18 cellular contexts compared by ENCODE assay signal in the genomic region with DNA sequence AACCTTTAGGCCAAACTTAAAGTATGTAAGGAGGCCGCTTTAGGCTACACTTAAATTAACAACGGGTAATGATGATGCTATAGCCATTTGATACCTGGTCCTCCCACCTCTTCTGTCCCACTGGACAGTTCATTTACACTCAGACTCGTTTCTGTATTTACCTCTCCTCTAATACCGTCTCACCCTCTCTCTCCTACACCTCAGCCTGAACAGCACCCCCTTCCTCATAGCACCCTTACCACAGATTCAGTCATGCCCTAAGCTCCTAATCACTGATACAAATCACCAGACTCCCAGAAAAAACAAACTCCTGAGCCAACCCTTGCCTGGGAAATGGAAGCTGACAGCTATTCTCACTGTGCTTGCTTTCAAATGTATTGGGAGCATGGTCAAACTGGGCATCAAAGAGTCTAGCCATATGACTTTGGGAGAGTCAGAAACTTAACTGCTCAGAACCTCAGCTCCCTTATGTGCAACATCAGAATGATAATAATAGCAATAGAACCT.
A peak's percentile ranks its signal among the peaks of the same experiment; 100 is the strongest.
DNase-seq lines count a peak whose midpoint lies in the region; ATAC-seq, FAIRE-seq and TF ChIP-seq lines count a peak whose summit lies in the region.
"Had no signal": no experiment of that assay in that cellular context is flagged by ENCODE, and none has a peak within 500 bp of the region (broad histone marks: within the 10 kb centered on the region; RNA-seq: fewer than 3 reads in every experiment).

No MANE protein-coding gene starts in this region.

- peak overlapping the region; percentile 53 for H4K91ac ChIP-seq in trophoblast cell (ENCODE audit: low read depth, low read length)

- peaks cover 1% of the 10 kb centered on the region for H3K79me2 ChIP-seq in trophoblast cell (ENCODE audit: control insufficient read depth, insufficient read depth, low read length, poor library complexity)

- no CpG with 5 or more reads among the region's 4 CpGs for WGBS in trophoblast cell (ENCODE audit: extremely low coverage, insufficient coverage, insufficient read length)

- peak overlapping the region; percentile 4 for H4K8ac ChIP-seq in trophoblast cell (ENCODE audit: low read depth, low read length)

- peak overlapping the region in 9 of 11 experiments; percentile 8 to 73 (median 42); a peak in 15 of 22 replicates for H3K27ac ChIP-seq in BLaER1 treated with 17β-estradiol and CSF1 and Interleukin-3, amounts not matched to agents 10 nM and 100 nM
- H3K27ac ChIP-seq in SJCRH30 (no peak overlapping the region; the same call in 1 of the 2 replicates), trophoblast cell (ENCODE audit: low read depth, low read length) (peak overlapping the region; percentile 76)
- H3K27ac ChIP-seq: Peyer's patch had no signal

- TF ChIP-seq CTCF in GM10266 (IDR thresholded peaks at IDR 0.05; ENCODE audit: control insufficient read depth, insufficient read depth, low read depth, missing control alignments) (no peak), D721Med (IDR thresholded peaks at IDR 0.05; ENCODE audit: insufficient read depth, missing control alignments) (no peak)

- peak overlapping the region; percentile 4 for H2BK5ac ChIP-seq in trophoblast cell (ENCODE audit: low read depth, low read length, poor library complexity)

- H3K27me3 ChIP-seq in BLaER1 treated with 17β-estradiol and CSF1 and Interleukin-3, amounts not matched to agents 10 nM and 100 nM: no peaks in the 10 kb centered on the region
- no peaks in the 10 kb centered on the region for H3K27me3 ChIP-seq in SJCRH30
- no peaks in the 10 kb centered on the region for H3K27me3 ChIP-seq in trophoblast cell (ENCODE audit: insufficient read depth, low read length)
- H3K27me3 ChIP-seq: BE2C, Peyer's patch had no signal

- peak overlapping the region; percentile 88 for H2BK120ac ChIP-seq in trophoblast cell (ENCODE audit: insufficient read depth, low read length, poor library complexity)

- H3K4ac ChIP-seq in trophoblast cell (ENCODE audit: low read depth, low read length): peak overlapping the region; percentile 15

- H3K4me1 ChIP-seq in BLaER1 treated with 17β-estradiol and CSF1 and Interleukin-3, amounts not matched to agents 10 nM and 100 nM: peaks cover 8 to 57% (median 36%) of the 10 kb centered on the region in 10 experiments; a peak in 18 of 20 replicates
- H3K4me1 ChIP-seq in SJCRH30 (peaks cover 25% of the 10 kb centered on the region), trophoblast cell (ENCODE audit: control insufficient read depth in 1 of 2, insufficient read depth in 2 of 2, low read length in 2 of 2) (peaks cover 5 to 17% of the 10 kb centered on the region in 2 experiments)
- H3K4me1 ChIP-seq: BE2C had no signal

- H3K4me3 ChIP-seq in BLaER1 treated with 17β-estradiol and CSF1 and Interleukin-3, amounts not matched to agents 10 nM and 100 nM: peak overlapping the region in 1 of 10 experiments; percentile 16; a peak in 1 of 20 replicates
- H3K4me3 ChIP-seq in SJCRH30 (no peak overlapping the region), trophoblast cell (ENCODE audit: low read depth, low read length) (no peak overlapping the region)
- H3K4me3 ChIP-seq: GM23338, K562, Peyer's patch had no signal

- peaks cover 26% of the 10 kb centered on the region for H3K79me1 ChIP-seq in trophoblast cell (ENCODE audit: low read length)

- ATAC-seq in GM19324 (IDR thresholded peaks at IDR 0.05; ENCODE audit: low FRiP score, unreplicated experiment): no peak
- no peak for ATAC-seq in GM21737 (IDR thresholded peaks at IDR 0.05; ENCODE audit: unreplicated experiment)
- ATAC-seq: GM23338, K562 had no signal

- H2BK12ac ChIP-seq in trophoblast cell (ENCODE audit: low read length): peak overlapping the region; percentile 55

- no peak overlapping the region for H3K14ac ChIP-seq in trophoblast cell (ENCODE audit: low read length)

- H3K4me2 ChIP-seq in BLaER1 treated with 17β-estradiol and CSF1 and Interleukin-3, amounts not matched to agents 10 nM and 100 nM: peak overlapping the region in 8 of 11 experiments; percentile 26 to 62 (median 44); a peak in 13 of 22 replicates
- no peak overlapping the region for H3K4me2 ChIP-seq in trophoblast cell (ENCODE audit: low read length)

- no peak for FAIRE-seq in D721Med (lab: Jason Lieb, UNC)
- FAIRE-seq: K562 had no signal

- H3K18ac ChIP-seq in trophoblast cell (ENCODE audit: low read length): no peak overlapping the region

- no peak overlapping the region for H3K9ac ChIP-seq in BLaER1 treated with 17β-estradiol and CSF1 and Interleukin-3, amounts not matched to agents 10 nM and 100 nM
- no peak overlapping the region for H3K9ac ChIP-seq in trophoblast cell (ENCODE audit: low read length)

- H4K12ac ChIP-seq in trophoblast cell (ENCODE audit: low read depth, low read length): no peak overlapping the region

- H3K9me3 ChIP-seq in BLaER1 treated with 17β-estradiol and CSF1 and Interleukin-3, amounts not matched to agents 10 nM and 100 nM (replicated peaks in 1 of 11): peaks cover 0 to 35% (median 8%) of the 10 kb centered on the region in 11 experiments; a peak in 10 of 22 replicates
- no peaks in the 10 kb centered on the region for H3K9me3 ChIP-seq in SJCRH30 (replicated peaks)
- H3K9me3 ChIP-seq in trophoblast cell (ENCODE audit: insufficient read depth, low read depth, low read length): no peaks in the 10 kb centered on the region
- H3K9me3 ChIP-seq: BE2C, Peyer's patch had no signal

- DNase-seq in SJCRH30: peak; percentile 7 to 15
- peak; percentile 80 for DNase-seq in left kidney (ENCODE audit: low read depth, low spot score)
- DNase-seq in trophoblast cell: peak in 1 of 2 donors; percentile 29
- DNase-seq in GM10266 (ENCODE audit: extremely low spot score): no peak
- DNase-seq in D721Med (ENCODE audit: insufficient read length, low spot score): no peak
- DNase-seq: BE2C; CD4-positive, alpha-beta T cell; DMS53; EL; HCEC 1CT; NCI-H1092 treated with DMSO at 0.1 percent for 48 hours; NCI-H2081 had no signal

- H4K20me1 ChIP-seq in BLaER1 treated with 17β-estradiol and CSF1 and Interleukin-3, amounts not matched to agents 10 nM and 100 nM: no peaks in the 10 kb centered on the region

- H2AFZ ChIP-seq in trophoblast cell (ENCODE audit: insufficient read depth, low read length, poor library complexity): no peak overlapping the region
- H2AFZ ChIP-seq: GM23338 had no signal

- no peak overlapping the region for H2AK5ac ChIP-seq in trophoblast cell (ENCODE audit: low read length)

- no peak overlapping the region for H3K23ac ChIP-seq in trophoblast cell (ENCODE audit: low read length)

- H3K36me3 ChIP-seq in BLaER1 treated with 17β-estradiol and CSF1 and Interleukin-3, amounts not matched to agents 10 nM and 100 nM: no peaks in the 10 kb centered on the region
- H3K36me3 ChIP-seq in SJCRH30 (no peaks in the 10 kb centered on the region), trophoblast cell (ENCODE audit: control insufficient read depth in 1 of 2, insufficient read depth in 2 of 2, low read length in 2 of 2) (no peaks in the 10 kb centered on the region)
- H3K36me3 ChIP-seq: BE2C, Peyer's patch had no signal

Comparison
In these comparisons a context has a peak if more than half of its experiments do, and no peak if none do; other contexts are left out.
1. DNase-seq: peak in SJCRH30 (2 of 2) and left kidney (single experiment); none in GM10266 (single experiment) and D721Med (single experiment).